In genomic region chr2:233075966-233076339, GRCh38 we compare ENCODE assay signal across 9 cellular contexts. TPM values are rescaled to one million over a fixed set of nuclear protein-coding genes. Genes with fewer than 3 reads are reported as not detected.
DNase-seq lines count a peak whose midpoint lies in the region; ATAC-seq and TF ChIP-seq lines count a peak whose summit lies in the region.
"Had no signal": no experiment of that assay in that cellular context is flagged by ENCODE, and none has a peak within 500 bp of the region (broad histone marks: within the 10 kb centered on the region; RNA-seq: fewer than 3 reads in every experiment).

No MANE protein-coding gene starts in this region.

- no peaks in the 10 kb centered on the region for H3K36me3 ChIP-seq in colonic mucosa

- peak overlapping the region in 1 of 2 donors; percentile 4 for H3K9ac ChIP-seq in colonic mucosa (ENCODE audit: low read depth in 2 of 2, low read length in 2 of 2)

- H3K4me3 ChIP-seq in colonic mucosa = no peak overlapping the region

- TF ChIP-seq CTCF in colonic mucosa (IDR thresholded peaks at IDR 0.05) = no peak

- DNase-seq in colonic mucosa (no peak), foreskin melanocyte (no peak)
- no peak for DNase-seq in stimulated activated naive CD4-positive, alpha-beta T cell treated with Interleukin-2 at 50 U/mL for 16 hours (lab: John Stamatoyannopoulos, UW)
- DNase-seq in stimulated activated CD4-positive, alpha-beta T cell treated with anti-CD3 and anti-CD28 coated beads, Interleukin-2, amount 100 ng/mL, for 24 hours = no peak

- H3K27me3 ChIP-seq in colonic mucosa = no peaks in the 10 kb centered on the region

- intact Hi-C loops in colonic mucosa (cut with DNase I) = no loop called here

- peaks cover 34% of the 10 kb centered on the region for H3K36me3 Mint-ChIP-seq in stimulated activated memory B cell treated with anti-CD40 and anti-IgM and Interleukin-4, amounts not matched to agents 10 μg/mL and 1 μg/mL and 100 μg/mL, for 72 hours

- no peaks in the 10 kb centered on the region for H3K4me1 ChIP-seq in colonic mucosa

- peaks cover 41% of the 10 kb centered on the region for H3K4me1 Mint-ChIP-seq in stimulated activated memory B cell treated with anti-CD40 and anti-IgM and Interleukin-4, amounts not matched to agents 10 μg/mL and 1 μg/mL and 100 μg/mL, for 72 hours

- peak overlapping the region; percentile 47 for H3K27ac ChIP-seq in colonic mucosa

- no peak overlapping the region for H3K27ac Mint-ChIP-seq in stimulated activated memory B cell treated with anti-CD40 and anti-IgM and Interleukin-4, amounts not matched to agents 10 μg/mL and 1 μg/mL and 100 μg/mL, for 72 hours

- ATAC-seq in GM18502 (IDR thresholded peaks at IDR 0.05; ENCODE audit: poor library complexity, unreplicated experiment) = peak; percentile 69
- ATAC-seq in GM21526 (IDR thresholded peaks at IDR 0.05; ENCODE audit: low FRiP score, unreplicated experiment) = peak; percentile 39
- ATAC-seq in HG03575 (IDR thresholded peaks at IDR 0.05; ENCODE audit: extremely low read depth, insufficient number of reproducible peaks, low FRiP score, unreplicated experiment) = peak; percentile 35
- peak; percentile 92 for ATAC-seq in stimulated activated memory B cell treated with anti-CD40 and anti-IgM and Interleukin-4, amounts not matched to agents 10 μg/mL and 1 μg/mL and 100 μg/mL, for 72 hours

- no peaks in the 10 kb centered on the region for H3K27me3 Mint-ChIP-seq in stimulated activated memory B cell treated with anti-CD40 and anti-IgM and Interleukin-4, amounts not matched to agents 10 μg/mL and 1 μg/mL and 100 μg/mL, for 72 hours

- H3K4me3 Mint-ChIP-seq in stimulated activated memory B cell treated with anti-CD40 and anti-IgM and Interleukin-4, amounts not matched to agents 10 μg/mL and 1 μg/mL and 100 μg/mL, for 72 hours = no peak overlapping the region

- H3K9me3 ChIP-seq in colonic mucosa = no peaks in the 10 kb centered on the region

- peaks cover 3% of the 10 kb centered on the region for H3K9me3 Mint-ChIP-seq in stimulated activated memory B cell treated with anti-CD40 and anti-IgM and Interleukin-4, amounts not matched to agents 10 μg/mL and 1 μg/mL and 100 μg/mL, for 72 hours

RNA-seq across cellular contexts. Expression of gene INPP5D, which starts 15.8 kb away (rescaled TPM):
- 1 to 10 TPM; 6.5 to 7.1 TPM for total RNA-seq in colonic mucosa

RNA-seq across cellular contexts. Expression of gene NEU2, which starts 43.5 kb away (rescaled TPM):
- total RNA-seq in colonic mucosa = not detected
- total RNA-seq: dermis microvascular lymphatic vessel endothelial cell had no signal

Comparison
In these comparisons a context has a peak if more than half of its experiments do, and no peak if none do; other contexts are left out.
1. ATAC-seq: peak in every context shown above with its lines; median percentile 92 in stimulated activated memory B cell treated with anti-CD40 and anti-IgM and Interleukin-4, amounts not matched to agents 10 μg/mL and 1 μg/mL and 100 μg/mL, for 72 hours; 69 in GM18502; 39 in GM21526; 35 in HG03575.